Comparison of ENCODE assay signal across 27 cellular contexts in genomic region chr14:81980601-81981310, GRCh38.
DNase-seq lines count a peak whose midpoint lies in the region; ATAC-seq and TF ChIP-seq lines count a peak whose summit lies in the region.
"Had no signal": no experiment of that assay in that cellular context is flagged by ENCODE, and none has a peak within 500 bp of the region (broad histone marks: within the 10 kb centered on the region; RNA-seq: fewer than 3 reads in every experiment).

No MANE protein-coding gene starts in this region.

- no peak overlapping the region for H4K8ac ChIP-seq in neuronal stem cell (ENCODE audit: low read depth, low read length)
- H4K8ac ChIP-seq in mesendoderm (ENCODE audit: low read depth, low read length) = no peak overlapping the region

- no peak overlapping the region for H3K27ac ChIP-seq in neuronal stem cell (replicated peaks; ENCODE audit: low read length)
- H3K27ac ChIP-seq in mesendoderm (ENCODE audit: low read depth, low read length) = no peak overlapping the region
- H3K27ac ChIP-seq: A549; BLaER1 treated with 17β-estradiol and CSF1 and Interleukin-3, amounts not matched to agents 10 nM and 100 nM; SJCRH30 had no signal

- H3K4ac ChIP-seq in neuronal stem cell (ENCODE audit: low read length) = no peak overlapping the region
- no peak overlapping the region for H3K4ac ChIP-seq in mesendoderm (ENCODE audit: low read depth, low read length)

- peak overlapping the region; percentile 23 for H3K4me3 Mint-ChIP-seq in neural crest cell
- H3K4me3 Mint-ChIP-seq: CD4-positive, alpha-beta memory T cell had no signal

- H2AFZ ChIP-seq in neuronal stem cell (ENCODE audit: low read length) = no peak overlapping the region

- DNase-seq in SK-MEL-5 (ENCODE audit: low read depth, low spot score) = peak; percentile 44
- DNase-seq in left lobe of liver (ENCODE audit: low spot score) = peak; percentile 47
- peak; percentile 4 for DNase-seq in neural crest cell (ENCODE audit: low read depth, low spot score)
- peak; percentile 29 for DNase-seq in superior temporal gyrus (ENCODE audit: extremely low spot score)
- no peak for DNase-seq in neuronal stem cell (ENCODE audit: low spot score)
- DNase-seq in omental fat pad (ENCODE audit: low spot score) = no peak
- no peak for DNase-seq in mesendoderm
- DNase-seq: AML-193; CD4-positive, alpha-beta memory T cell; DMS 273 treated with DMSO at 0.1 percent for 48 hours; DMS79 treated with DMSO at 0.1 percent for 48 hours; GF-D8; Karpas-422; NCI-H1092 treated with DMSO at 0.1 percent for 48 hours; NCI-H1436 treated with DMSO at 0.1 percent for 48 hours; NCI-H187 treated with DMSO at 0.1 percent for 48 hours; NCI-H2171 treated with DMSO at 0.1 percent for 48 hours; NCI-H345; NCI-H510A treated with DMSO at 0.1 percent for 48 hours; NCI-H748 treated with DMSO at 0.1 percent for 48 hours; PC-3; SJCRH30 had no signal

- H3K27me3 ChIP-seq in neuronal stem cell (ENCODE audit: control insufficient read depth in 3 of 3, insufficient read depth in 3 of 3, low read depth in 1 of 3, low read length in 3 of 3) (no peaks in the 10 kb centered on the region), mesendoderm (ENCODE audit: insufficient read depth, low read length, poor library complexity) (no peaks in the 10 kb centered on the region)
- H3K27me3 ChIP-seq: BLaER1 treated with 17β-estradiol and CSF1 and Interleukin-3, amounts not matched to agents 10 nM and 100 nM; SJCRH30 had no signal

- in situ Hi-C loops in SK-MEL-5 (cut with HindIII; ENCODE audit: low pct_unique_long_range_greater_than_20kb, low sequenced_read_pairs) = no loop called here

- peak overlapping the region; percentile 86 for H3K27ac Mint-ChIP-seq in neural crest cell (ENCODE audit: unreplicated experiment)
- H3K27ac Mint-ChIP-seq: CD4-positive, alpha-beta memory T cell had no signal

- H3K56ac ChIP-seq in mesendoderm (ENCODE audit: low read length) = no peak overlapping the region

- H3K27me3 Mint-ChIP-seq in neural crest cell (ENCODE audit: low read depth) = no peaks in the 10 kb centered on the region
- H3K27me3 Mint-ChIP-seq: CD4-positive, alpha-beta memory T cell had no signal

- H2BK120ac ChIP-seq in neuronal stem cell (ENCODE audit: low read depth, low read length) = no peak overlapping the region
- H2BK120ac ChIP-seq in mesendoderm (ENCODE audit: low read depth, low read length) = no peak overlapping the region

- no peaks in the 10 kb centered on the region for H3K79me1 ChIP-seq in neuronal stem cell (ENCODE audit: low read depth, low read length)
- no peaks in the 10 kb centered on the region for H3K79me1 ChIP-seq in mesendoderm (ENCODE audit: low read length)

- H3K9ac ChIP-seq in neuronal stem cell (ENCODE audit: low read depth, low read length, poor library complexity) (no peak overlapping the region), mesendoderm (ENCODE audit: low read length) (no peak overlapping the region)
- H3K9ac ChIP-seq: BLaER1 treated with 17β-estradiol and CSF1 and Interleukin-3, amounts not matched to agents 10 nM and 100 nM had no signal

- WGBS in neuronal stem cell (ENCODE audit: extremely low coverage in 2 of 2, insufficient read length in 2 of 2, insufficient replicate concordance in 1 of 2), 2 donors = no CpG with 5 or more reads among the region's 4 CpGs
- no CpG with 5 or more reads among the region's 4 CpGs for WGBS in mesendoderm (ENCODE audit: extremely low coverage, insufficient coverage, low lambda C conversion rate)

- H3K4me3 ChIP-seq in neuronal stem cell (ENCODE audit: low read length in 2 of 2) (no peak overlapping the region), mesendoderm (ENCODE audit: low read length) (no peak overlapping the region)
- H3K4me3 ChIP-seq: A549; BLaER1 treated with 17β-estradiol and CSF1 and Interleukin-3, amounts not matched to agents 10 nM and 100 nM; SJCRH30 had no signal

- H4K5ac ChIP-seq in mesendoderm (ENCODE audit: low read length) = no peak overlapping the region

- peaks cover 2% of the 10 kb centered on the region for H3K9me3 Mint-ChIP-seq in neural crest cell

- H3K18ac ChIP-seq in neuronal stem cell (ENCODE audit: low read length) (no peak overlapping the region), mesendoderm (ENCODE audit: low read length) (no peak overlapping the region)

- H2BK5ac ChIP-seq in neuronal stem cell (ENCODE audit: low read length) (no peak overlapping the region), mesendoderm (ENCODE audit: low read length) (no peak overlapping the region)

- H2BK15ac ChIP-seq in neuronal stem cell (ENCODE audit: low read length) (no peak overlapping the region), mesendoderm (replicated peaks; ENCODE audit: low read depth) (no peak overlapping the region)

- no peaks in the 10 kb centered on the region for H3K4me1 ChIP-seq in neuronal stem cell (ENCODE audit: control insufficient read depth in 2 of 2, insufficient read depth in 1 of 2, low read depth in 1 of 2, low read length in 2 of 2)
- no peaks in the 10 kb centered on the region for H3K4me1 ChIP-seq in mesendoderm (ENCODE audit: control insufficient read depth, low read depth, low read length)
- H3K4me1 ChIP-seq: A549; BLaER1 treated with 17β-estradiol and CSF1 and Interleukin-3, amounts not matched to agents 10 nM and 100 nM; Caco-2; SJCRH30 had no signal

- TF ChIP-seq CTCF in neural crest cell (conservative IDR thresholded peaks at IDR 0.05) (no peak), omental fat pad (IDR thresholded peaks at IDR 0.05) (no peak)

- no peak overlapping the region for H3K14ac ChIP-seq in neuronal stem cell (ENCODE audit: low read length)

- ATAC-seq in left lobe of liver = peak; percentile 94
- no peak for ATAC-seq in omental fat pad (ENCODE audit: low FRiP score)
- ATAC-seq: A549, HCT116, PC-3, Right ventricle myocardium inferior had no signal

- H4K91ac ChIP-seq in neuronal stem cell (ENCODE audit: low read depth, low read length, poor library complexity) = no peak overlapping the region

- H3K9me3 ChIP-seq in neuronal stem cell (replicated peaks in 1 of 2; ENCODE audit: control insufficient read depth in 2 of 2, insufficient read depth in 1 of 2, low read depth in 1 of 2, low read length in 2 of 2) = no peaks in the 10 kb centered on the region
- H3K9me3 ChIP-seq: A549; BLaER1 treated with 17β-estradiol and CSF1 and Interleukin-3, amounts not matched to agents 10 nM and 100 nM; Caco-2; SJCRH30 had no signal

- H3K4me2 ChIP-seq in neuronal stem cell (ENCODE audit: insufficient read depth, low read length, poor library complexity, severe bottlenecking) (no peak overlapping the region), mesendoderm (ENCODE audit: low read length) (no peak overlapping the region)
- H3K4me2 ChIP-seq: A549; BLaER1 treated with 17β-estradiol and CSF1 and Interleukin-3, amounts not matched to agents 10 nM and 100 nM had no signal

- H3K79me2 ChIP-seq in mesendoderm (ENCODE audit: control insufficient read depth, insufficient read depth, low read length) = no peaks in the 10 kb centered on the region

- no peak overlapping the region for H2BK12ac ChIP-seq in neuronal stem cell (ENCODE audit: low read length)

- H2AK5ac ChIP-seq in neuronal stem cell (ENCODE audit: low read depth, low read length) (no peak overlapping the region), mesendoderm (ENCODE audit: low read length) (no peak overlapping the region)

- H3K23ac ChIP-seq in neuronal stem cell (ENCODE audit: low read depth, low read length, poor library complexity) = no peak overlapping the region
- no peak overlapping the region for H3K23ac ChIP-seq in mesendoderm (ENCODE audit: low read length)

- H3K4me1 Mint-ChIP-seq in neural crest cell = peaks cover 28% of the 10 kb centered on the region
- H3K4me1 Mint-ChIP-seq: CD4-positive, alpha-beta memory T cell had no signal

- no peaks in the 10 kb centered on the region for H3K36me3 Mint-ChIP-seq in neural crest cell (ENCODE audit: low read depth)
- H3K36me3 Mint-ChIP-seq: CD4-positive, alpha-beta memory T cell had no signal

- H3K36me3 ChIP-seq in neuronal stem cell (replicated peaks in 1 of 2; ENCODE audit: control insufficient read depth in 2 of 2, insufficient read depth in 2 of 2, low read length in 2 of 2) (no peaks in the 10 kb centered on the region), mesendoderm (ENCODE audit: control insufficient read depth, insufficient read depth, low read length) (no peaks in the 10 kb centered on the region)
- H3K36me3 ChIP-seq: BLaER1 treated with 17β-estradiol and CSF1 and Interleukin-3, amounts not matched to agents 10 nM and 100 nM; SJCRH30 had no signal

Comparison
In these comparisons a context has a peak if more than half of its experiments do, and no peak if none do; other contexts are left out.
1. DNase-seq: peak in SK-MEL-5 (single experiment), left lobe of liver (single experiment), neural crest cell (single experiment) and superior temporal gyrus (single experiment); none in neuronal stem cell (single experiment), omental fat pad (single experiment) and mesendoderm (single experiment).